ENCODE assay signal across 27 cellular contexts in genomic region chr14:100593751-100594624, GRCh38. TPM values are rescaled to one million over a fixed set of nuclear protein-coding genes. Genes with fewer than 3 reads are reported as not detected.
DNase-seq lines count a peak whose midpoint lies in the region; ATAC-seq and TF ChIP-seq lines count a peak whose summit lies in the region.
"Had no signal": no experiment of that assay in that cellular context is flagged by ENCODE, and none has a peak within 500 bp of the region (broad histone marks: within the 10 kb centered on the region; RNA-seq: fewer than 3 reads in every experiment).

No MANE protein-coding gene starts in this region.

- peaks cover 26% of the 10 kb centered on the region for H3K27me3 Mint-ChIP-seq in WTC11 (ENCODE audit: low read depth)

- no peak overlapping the region for H3K27ac Mint-ChIP-seq in WTC11
- H3K27ac Mint-ChIP-seq: activated naive CD4-positive, alpha-beta T cell treated with anti-CD3 and anti-CD28 coated beads for 36 hours; brain; immature natural killer cell; naive thymus-derived CD8-positive, alpha-beta T cell; stimulated activated naive CD8-positive, alpha-beta T cell treated with anti-CD3 and anti-CD28 coated beads, Interleukin-15, Interleukin-2, amounts not matched to agents 100 ng/mL and 50 ng/mL, for 24 hours had no signal

- intact Hi-C loops in right cardiac atrium (cut with DNase I) (no loop called here), posterior vena cava (cut with DNase I) (no loop called here)

- TF ChIP-seq EP300 in tibial nerve (IDR thresholded peaks at IDR 0.05): no peak

- H3K9me3 Mint-ChIP-seq in WTC11: no peaks in the 10 kb centered on the region
- H3K9me3 Mint-ChIP-seq: activated naive CD4-positive, alpha-beta T cell treated with anti-CD3 and anti-CD28 coated beads for 36 hours; naive thymus-derived CD8-positive, alpha-beta T cell; stimulated activated naive CD8-positive, alpha-beta T cell treated with anti-CD3 and anti-CD28 coated beads, Interleukin-15, Interleukin-2, amounts not matched to agents 100 ng/mL and 50 ng/mL, for 24 hours had no signal

- H3K4me1 ChIP-seq in right cardiac atrium (ENCODE audit: control insufficient read depth, insufficient read depth, low read length) (no peaks in the 10 kb centered on the region), tibial nerve (no peaks in the 10 kb centered on the region)
- H3K4me1 ChIP-seq: gastroesophageal sphincter, testis had no signal

- H3K27ac ChIP-seq in right cardiac atrium (ENCODE audit: low read length): no peak overlapping the region
- no peak overlapping the region for H3K27ac ChIP-seq in tibial nerve
- H3K27ac ChIP-seq: 22Rv1, gastroesophageal sphincter, testis had no signal

- H3K36me3 Mint-ChIP-seq in WTC11: no peaks in the 10 kb centered on the region
- H3K36me3 Mint-ChIP-seq: brain; immature natural killer cell; naive thymus-derived CD8-positive, alpha-beta T cell had no signal

- WGBS in right cardiac atrium: 85% methylated on average over 27 of the region's 27 CpGs
- 87 to 94% methylated on average over 20 to 27 of the region's 27 CpGs for WGBS in tibial nerve, 2 donors

- DNase-seq in activated CD8-positive, alpha-beta memory T cell treated with anti-CD3 and anti-CD28 coated beads, Interleukin-2, amount 50 U/mL, for 4 hours: peak; percentile 5
- no peak for DNase-seq in activated CD8-positive, alpha-beta memory T cell treated with anti-CD3 and anti-CD28 coated beads, Interleukin-2, amount 50 U/mL, for 48 hours
- DNase-seq in WTC11 (ENCODE audit: low spot score): peak; percentile 7
- DNase-seq in right cardiac atrium: peak in 2 of 3 donors; percentile 2 to 41
- DNase-seq in posterior vena cava (ENCODE audit: low spot score): peak; percentile 64
- DNase-seq in tibial nerve (ENCODE audit: low spot score in 2 of 2): no peak
- DNase-seq in NCI-H1436 treated with DMSO at 0.1 percent for 48 hours (lab: John Stamatoyannopoulos, UW): no peak
- DNase-seq: activated CD4-positive, alpha-beta T cell treated with anti-CD3 and anti-CD28 coated beads, Interleukin-2, amount 50 U/mL, for 48 hours; activated CD4-positive, CD25-positive, alpha-beta regulatory T cell treated with anti-CD3 and anti-CD28 coated beads, Interleukin-2, amount 50 U/mL, for 72 hours; activated naive CD4-positive, alpha-beta T cell treated with anti-CD3 and anti-CD28 coated beads for 36 hours; C1 segment of cervical spinal cord; GOT3; hypothalamus; immature natural killer cell; Karpas-422; naive thymus-derived CD8-positive, alpha-beta T cell; NCI-H2029 treated with DMSO at 0.1 percent for 48 hours; NCI-H524 treated with DMSO at 0.1 percent for 48 hours; PC-3; SIG-M5; stimulated activated CD8-positive, alpha-beta memory T cell treated with anti-CD3 and anti-CD28 coated beads, Interleukin-4, amount 100 ng/mL, for 48 hours; testis had no signal

- CTCF ChIA-PET in WTC11 (lab: Charles Lee): interaction anchor here (0.6 to 1.4 kb wide), 2 partner anchors 25 to 59 kb away, joined by 3 to 4 read pairs; no protein-coding TSS in a partner anchor

- H3K4me3 ChIP-seq in right cardiac atrium (ENCODE audit: low read length) (no peak overlapping the region), tibial nerve (no peak overlapping the region)
- H3K4me3 ChIP-seq: gastroesophageal sphincter, testis had no signal

- no peak for ATAC-seq in WTC11
- no peak for ATAC-seq in right cardiac atrium
- no peak for ATAC-seq in HG02588 (IDR thresholded peaks at IDR 0.05; ENCODE audit: unreplicated experiment)
- ATAC-seq: gastroesophageal sphincter; naive thymus-derived CD8-positive, alpha-beta T cell; PC-3 had no signal

- no peak for TF ChIP-seq POLR2A in tibial nerve (IDR thresholded peaks at IDR 0.05)

- TF ChIP-seq CTCF in WTC11 (IDR thresholded peaks at IDR 0.05): no peak
- TF ChIP-seq CTCF in tibial nerve (IDR thresholded peaks at IDR 0.05): no peak

- no peaks in the 10 kb centered on the region for H3K36me3 ChIP-seq in tibial nerve
- H3K36me3 ChIP-seq: gastroesophageal sphincter had no signal

- POLR2A ChIA-PET in WTC11 (lab: Charles Lee): no interaction called here

- H3K27me3 ChIP-seq in right cardiac atrium (ENCODE audit: control insufficient read depth, insufficient read depth) (no peaks in the 10 kb centered on the region), tibial nerve (peaks cover 0 to 9% of the 10 kb centered on the region in 2 donors)
- H3K27me3 ChIP-seq: testis had no signal

- no peaks in the 10 kb centered on the region for H3K4me1 Mint-ChIP-seq in WTC11
- H3K4me1 Mint-ChIP-seq: immature natural killer cell had no signal

- no peak overlapping the region for H3K4me3 Mint-ChIP-seq in WTC11
- H3K4me3 Mint-ChIP-seq: activated naive CD4-positive, alpha-beta T cell treated with anti-CD3 and anti-CD28 coated beads for 36 hours; brain; immature natural killer cell; naive thymus-derived CD8-positive, alpha-beta T cell; stimulated activated naive CD8-positive, alpha-beta T cell treated with anti-CD3 and anti-CD28 coated beads, Interleukin-15, Interleukin-2, amounts not matched to agents 100 ng/mL and 50 ng/mL, for 24 hours had no signal

- no peaks in the 10 kb centered on the region for H3K9me3 ChIP-seq in right cardiac atrium (ENCODE audit: control insufficient read depth, low read length)
- H3K9me3 ChIP-seq in tibial nerve: no peaks in the 10 kb centered on the region
- H3K9me3 ChIP-seq: gastroesophageal sphincter, testis had no signal

TF ChIP-seq in WTC11, 78 proteins besides CTCF, POLR2A, EP300 and RAD21:
- TF ChIP-seq AFF4 (CRISPR knock-in tag; IDR thresholded peaks at IDR 0.05; ENCODE audit: borderline replicate concordance): no peak
- TF ChIP-seq ZNF138 (CRISPR knock-in tag; conservative IDR thresholded peaks at IDR 0.05): no peak
- TF ChIP-seq IRF1 (CRISPR knock-in tag; IDR thresholded peaks at IDR 0.05): no peak
- no peak for TF ChIP-seq ZBTB21 (CRISPR knock-in tag; IDR thresholded peaks at IDR 0.05; ENCODE audit: borderline replicate concordance)
- no peak for TF ChIP-seq RELA (CRISPR knock-in tag; IDR thresholded peaks at IDR 0.05; ENCODE audit: borderline replicate concordance)
- TF ChIP-seq ESRRA (CRISPR knock-in tag; IDR thresholded peaks at IDR 0.05; ENCODE audit: borderline replicate concordance): no peak
- no peak for TF ChIP-seq ZNF396 (CRISPR knock-in tag; IDR thresholded peaks at IDR 0.05; ENCODE audit: borderline replicate concordance)
- TF ChIP-seq ATF3 (CRISPR knock-in tag; conservative IDR thresholded peaks at IDR 0.05): no peak
- TF ChIP-seq NFATC4 (CRISPR knock-in tag; IDR thresholded peaks at IDR 0.05): no peak
- no peak for TF ChIP-seq CREB1 (CRISPR knock-in tag; IDR thresholded peaks at IDR 0.05)
- TF ChIP-seq HMGA2 (CRISPR knock-in tag; IDR thresholded peaks at IDR 0.05): no peak

RNA-seq across cellular contexts. Expression of gene BEGAIN, which starts 6.8 kb away (rescaled TPM):
- total RNA-seq in WTC11 (2021): 1.3 to 1.8 TPM (median 1.3 TPM) in 3 replicates
- 1 to 10 TPM; 1.4 to 2.7 (median 2.0) TPM for total RNA-seq in right cardiac atrium
- 1.4 TPM for polyA plus RNA-seq in right cardiac atrium
- total RNA-seq in posterior vena cava: 1 to 10 TPM in 1 of 2 donors, under 1 TPM in 1; 0.56 to 1.2 TPM
- 10 to 100 TPM in 2 of 4 donors, 1 to 10 TPM in 2; 9.6 to 17.0 (median 11.6) TPM for total RNA-seq in tibial nerve
- polyA plus RNA-seq: immature natural killer cell had no signal

Comparison
In these comparisons a context has a peak if more than half of its experiments do, and no peak if none do; other contexts are left out.
1. DNase-seq: peak in activated CD8-positive, alpha-beta memory T cell treated with anti-CD3 and anti-CD28 coated beads, Interleukin-2, amount 50 U/mL, for 4 hours (single experiment), WTC11 (single experiment), right cardiac atrium (2 of 3) and posterior vena cava (single experiment); none in activated CD8-positive, alpha-beta memory T cell treated with anti-CD3 and anti-CD28 coated beads, Interleukin-2, amount 50 U/mL, for 48 hours (single experiment), tibial nerve (0 of 2) and NCI-H1436 treated with DMSO at 0.1 percent for 48 hours (single experiment).